Comparison of ENCODE assay signal across 2 cellular contexts in genomic region chr17:44830359-44831269, GRCh38.
A peak's percentile ranks its signal among the peaks of the same experiment; 100 is the strongest.
TF ChIP-seq lines count a peak whose summit lies in the region.

No MANE protein-coding gene starts in this region.

TF ChIP-seq in SK-N-SH treated with all-trans-retinoic acid at 6 μM for 48 hours, 23 proteins besides CTCF, POLR2A, EP300 and RAD21:
- TF ChIP-seq TSHZ2 (CRISPR knock-in tag; IDR thresholded peaks at IDR 0.05) (peak; percentile 38; the same call in 1 of the 2 replicates), BACH2 (CRISPR knock-in tag; IDR thresholded peaks at IDR 0.05; ENCODE audit: borderline replicate concordance) (no peak), ZNF70 (CRISPR knock-in tag; IDR thresholded peaks at IDR 0.05) (no peak), SNAI2 (CRISPR knock-in tag; IDR thresholded peaks at IDR 0.05) (no peak)
TF ChIP-seq in SK-N-SH treated with all-trans-retinoic acid at 6 μM for 48 hours: peak in this region for 1.

TF ChIP-seq in liver, 16 proteins besides CTCF, POLR2A, EP300 and RAD21 (continued from another document):
- TF ChIP-seq MAX (IDR thresholded peaks at IDR 0.05): no peak
